12 cellular contexts compared by ENCODE assay signal in the genomic region with DNA sequence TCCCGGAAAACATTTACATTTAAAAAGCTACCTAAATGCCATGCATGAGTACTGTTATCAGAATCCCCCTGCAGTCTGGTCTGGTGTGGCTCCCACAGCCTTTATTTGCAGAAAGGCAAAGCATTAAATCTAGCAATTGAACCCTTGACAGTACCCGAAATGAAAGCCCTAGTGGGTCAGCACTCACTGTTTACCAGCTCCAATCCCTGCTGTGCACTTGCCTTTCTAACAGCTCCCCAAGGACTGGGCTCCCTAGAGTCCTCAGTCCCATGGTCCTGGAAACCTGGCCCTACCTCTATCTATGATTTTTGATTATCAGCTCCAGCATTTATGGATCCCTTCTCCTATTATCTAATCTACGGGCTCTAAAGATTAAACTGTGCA. TPM values are rescaled to one million over a fixed set of nuclear protein-coding genes. Genes with fewer than 3 reads are reported as not detected.
DNase-seq lines count a peak whose midpoint lies in the region; ATAC-seq and TF ChIP-seq lines count a peak whose summit lies in the region.
"Had no signal": no experiment of that assay in that cellular context is flagged by ENCODE, and none has a peak within 500 bp of the region (broad histone marks: within the 10 kb centered on the region; RNA-seq: fewer than 3 reads in every experiment).

No MANE protein-coding gene starts in this region.

- H3K27me3 ChIP-seq in esophagus squamous epithelium: no peaks in the 10 kb centered on the region
- H3K27me3 ChIP-seq in skeletal muscle tissue (ENCODE audit: control insufficient read depth in 3 of 3, insufficient read depth in 3 of 3, low read length in 3 of 3): no peaks in the 10 kb centered on the region
- H3K27me3 ChIP-seq in naive thymus-derived CD4-positive, alpha-beta T cell (ENCODE audit: control insufficient read depth in 2 of 2, insufficient read depth in 2 of 2, low read length in 2 of 2): no peaks in the 10 kb centered on the region
- no peaks in the 10 kb centered on the region for H3K27me3 ChIP-seq in mesendoderm (ENCODE audit: insufficient read depth, low read length, poor library complexity)
- H3K27me3 ChIP-seq: neural progenitor cell had no signal

- peaks cover 0 to 7% (median 0%) of the 10 kb centered on the region in 11 donors for H3K9me3 Mint-ChIP-seq in naive thymus-derived CD4-positive, alpha-beta T cell
- H3K9me3 Mint-ChIP-seq: neural progenitor cell had no signal

- no peak overlapping the region for H3K27ac Mint-ChIP-seq in naive thymus-derived CD4-positive, alpha-beta T cell
- H3K27ac Mint-ChIP-seq: neural progenitor cell, T-helper 17 cell had no signal

- no peak overlapping the region for H3K9ac ChIP-seq in skeletal muscle tissue (ENCODE audit: low read depth in 1 of 3, low read length in 3 of 3)
- no peak overlapping the region for H3K9ac ChIP-seq in mesendoderm (ENCODE audit: low read length)
- H3K9ac ChIP-seq: neural progenitor cell had no signal

- WGBS in esophagus squamous epithelium, 2 donors: 81 to 82% methylated on average over 3 of the region's 3 CpGs
- no CpG with 5 or more reads among the region's 3 CpGs for WGBS in mesendoderm (ENCODE audit: extremely low coverage, insufficient coverage, low lambda C conversion rate)

- POLR2A ChIA-PET in naive thymus-derived CD4-positive, alpha-beta T cell (lab: Charles Lee): no interaction called here

- H3K4me2 ChIP-seq in mesendoderm (ENCODE audit: low read length): no peak overlapping the region
- H3K4me2 ChIP-seq: neural progenitor cell had no signal

- H3K56ac ChIP-seq in mesendoderm (ENCODE audit: low read length): no peak overlapping the region

- H2AK5ac ChIP-seq in mesendoderm (ENCODE audit: low read length): no peak overlapping the region

- no peak for TF ChIP-seq POLR2A in esophagus squamous epithelium (IDR thresholded peaks at IDR 0.05)

- H3K4me3 Mint-ChIP-seq in naive thymus-derived CD4-positive, alpha-beta T cell: no peak overlapping the region
- H3K4me3 Mint-ChIP-seq: neural progenitor cell, T-helper 17 cell had no signal

- peaks cover 0 to 12% (median 4%) of the 10 kb centered on the region in 7 donors for H3K4me1 Mint-ChIP-seq in naive thymus-derived CD4-positive, alpha-beta T cell
- H3K4me1 Mint-ChIP-seq: T-helper 17 cell had no signal

- H3K23ac ChIP-seq in mesendoderm (ENCODE audit: low read length): no peak overlapping the region

- H3K27ac ChIP-seq in esophagus squamous epithelium: peak overlapping the region; percentile 55 to 81 (median 78)
- peak overlapping the region; percentile 28 for H3K27ac ChIP-seq in skeletal muscle tissue (ENCODE audit: low read depth, low read length)
- no peak overlapping the region for H3K27ac ChIP-seq in naive thymus-derived CD4-positive, alpha-beta T cell (ENCODE audit: low read depth, low read length)
- H3K27ac ChIP-seq in mesendoderm (ENCODE audit: low read depth, low read length): no peak overlapping the region
- H3K27ac ChIP-seq: neural progenitor cell had no signal

- no peaks in the 10 kb centered on the region for H3K79me2 ChIP-seq in mesendoderm (ENCODE audit: control insufficient read depth, insufficient read depth, low read length)

- H2BK120ac ChIP-seq in mesendoderm (ENCODE audit: low read depth, low read length): no peak overlapping the region

- no peak overlapping the region for H4K8ac ChIP-seq in mesendoderm (ENCODE audit: low read depth, low read length)

- ATAC-seq in naive thymus-derived CD4-positive, alpha-beta T cell: no peak

- no peak overlapping the region for H2BK5ac ChIP-seq in mesendoderm (ENCODE audit: low read length)

- peaks cover 0 to 5% (median 2%) of the 10 kb centered on the region in 5 donors for H3K27me3 Mint-ChIP-seq in naive thymus-derived CD4-positive, alpha-beta T cell
- H3K27me3 Mint-ChIP-seq: T-helper 17 cell had no signal

- H4K5ac ChIP-seq in mesendoderm (ENCODE audit: low read length): no peak overlapping the region

- no peak overlapping the region for H3K4ac ChIP-seq in mesendoderm (ENCODE audit: low read depth, low read length)

- peak; percentile 90 for DNase-seq in NCI-H69 (lab: John Stamatoyannopoulos, UW)
- DNase-seq in esophagus squamous epithelium (lab: John Stamatoyannopoulos, UW): no peak
- no peak for DNase-seq in stimulated activated CD8-positive, alpha-beta memory T cell treated with anti-CD3 and anti-CD28 coated beads, Interleukin-4, amount 100 ng/mL, for 48 hours
- no peak for DNase-seq in medulla oblongata (ENCODE audit: extremely low spot score)
- DNase-seq in naive thymus-derived CD4-positive, alpha-beta T cell: no peak
- no peak for DNase-seq in mesendoderm
- DNase-seq: activated CD8-positive, alpha-beta memory T cell treated with anti-CD3 and anti-CD28 coated beads for 24 hours; stimulated activated CD4-positive, alpha-beta T cell treated with anti-CD3 and anti-CD28 coated beads, Interleukin-2, amount 100 ng/mL, for 24 hours; T-helper 17 cell had no signal

- no peaks in the 10 kb centered on the region for H3K36me3 ChIP-seq in esophagus squamous epithelium
- H3K36me3 ChIP-seq in skeletal muscle tissue (ENCODE audit: control insufficient read depth in 3 of 3, insufficient read depth in 3 of 3, low read length in 3 of 3): no peaks in the 10 kb centered on the region
- no peaks in the 10 kb centered on the region for H3K36me3 ChIP-seq in naive thymus-derived CD4-positive, alpha-beta T cell (ENCODE audit: control insufficient read depth in 2 of 3, insufficient read depth in 3 of 3, low read length in 3 of 3)
- no peaks in the 10 kb centered on the region for H3K36me3 ChIP-seq in mesendoderm (ENCODE audit: control insufficient read depth, insufficient read depth, low read length)
- H3K36me3 ChIP-seq: neural progenitor cell had no signal

- CTCF ChIA-PET in naive thymus-derived CD4-positive, alpha-beta T cell (lab: Charles Lee): no interaction called here

- H3K79me1 ChIP-seq in mesendoderm (ENCODE audit: low read length): no peaks in the 10 kb centered on the region

- H3K4me1 ChIP-seq in esophagus squamous epithelium (peaks cover 5 to 40% (median 8%) of the 10 kb centered on the region in 3 donors), skeletal muscle tissue (ENCODE audit: control insufficient read depth in 3 of 3, insufficient read depth in 3 of 3, low read length in 3 of 3) (no peaks in the 10 kb centered on the region), mesendoderm (ENCODE audit: control insufficient read depth, low read depth, low read length) (peaks cover 9% of the 10 kb centered on the region)
- H3K4me1 ChIP-seq in naive thymus-derived CD4-positive, alpha-beta T cell (ENCODE audit: control insufficient read depth in 2 of 2, insufficient read depth in 2 of 2, low read length in 2 of 2): no peaks in the 10 kb centered on the region

- no peak overlapping the region for H2BK15ac ChIP-seq in mesendoderm (replicated peaks; ENCODE audit: low read depth)

- intact Hi-C loops in esophagus squamous epithelium (cut with DNase I): no loop called here
- intact Hi-C loops in naive thymus-derived CD4-positive, alpha-beta T cell (cut with micrococcal nuclease): no loop called here

- no peak for TF ChIP-seq CTCF in esophagus squamous epithelium (IDR thresholded peaks at IDR 0.05)

- H3K36me3 Mint-ChIP-seq in naive thymus-derived CD4-positive, alpha-beta T cell: peaks cover 0 to 3% (median 0%) of the 10 kb centered on the region in 5 donors
- H3K36me3 Mint-ChIP-seq: neural progenitor cell had no signal

- no peaks in the 10 kb centered on the region for H3K9me3 ChIP-seq in esophagus squamous epithelium
- no peaks in the 10 kb centered on the region for H3K9me3 ChIP-seq in skeletal muscle tissue (ENCODE audit: control insufficient read depth in 3 of 3, low read length in 3 of 3)
- no peaks in the 10 kb centered on the region for H3K9me3 ChIP-seq in naive thymus-derived CD4-positive, alpha-beta T cell (ENCODE audit: control insufficient read depth in 2 of 3, low read length in 3 of 3)

- H3K4me3 ChIP-seq in GM08714 (ENCODE audit: low read length) (peak overlapping the region; percentile 39; the same call in 1 of the 2 replicates), esophagus squamous epithelium (no peak overlapping the region), skeletal muscle tissue (ENCODE audit: low read length in 3 of 3) (no peak overlapping the region), mesendoderm (ENCODE audit: low read length) (no peak overlapping the region)
- H3K4me3 ChIP-seq in naive thymus-derived CD4-positive, alpha-beta T cell (ENCODE audit: low read length): no peak overlapping the region
- H3K4me3 ChIP-seq: neural progenitor cell had no signal

- no peak overlapping the region for H3K18ac ChIP-seq in mesendoderm (ENCODE audit: low read length)

RNA-seq across cellular contexts. Expression of gene MACC1, which starts 1.9 kb away (rescaled TPM):
- total RNA-seq in esophagus squamous epithelium (10 to 100 TPM; 17.4 to 32.8 (median 23.2) TPM), skeletal muscle tissue (not detected)
- under 1 TPM; 0.08 to 0.24 (median 0.15) TPM for total RNA-seq in naive thymus-derived CD4-positive, alpha-beta T cell
- polyA plus RNA-seq in naive thymus-derived CD4-positive, alpha-beta T cell: under 1 TPM; 0.03 to 0.08 TPM
- 3.8 TPM for polyA plus RNA-seq in mesendoderm (2013, experiment 1 of 2)
- 4.1 TPM for polyA plus RNA-seq in mesendoderm (2013, experiment 2 of 2)

Comparison
In these comparisons a context has a peak if more than half of its experiments do, and no peak if none do; other contexts are left out.
1. H3K27ac ChIP-seq: peak in esophagus squamous epithelium (4 of 4) and skeletal muscle tissue (single experiment); none in naive thymus-derived CD4-positive, alpha-beta T cell (single experiment) and mesendoderm (single experiment).
2. RNA of gene MACC1, which starts 1.9 kb away (total RNA-seq): 17.4 to 32.8 TPM in esophagus squamous epithelium; 0.08 to 0.24 TPM in naive thymus-derived CD4-positive, alpha-beta T cell and not detected in skeletal muscle tissue (single experiment); every median in the first group is over 10 times any median in the second.